ENCODE assay signal across 13 cellular contexts in genomic region chr3:188915137-188915536, GRCh38.
DNase-seq lines count a peak whose midpoint lies in the region; ATAC-seq, FAIRE-seq and TF ChIP-seq lines count a peak whose summit lies in the region.
"Had no signal": no experiment of that assay in that cellular context is flagged by ENCODE, and none has a peak within 500 bp of the region (broad histone marks: within the 10 kb centered on the region; RNA-seq: fewer than 3 reads in every experiment).

No MANE protein-coding gene starts in this region.

- no peak overlapping the region for H3K27ac Mint-ChIP-seq in astrocyte (ENCODE audit: unreplicated experiment)
- H3K27ac Mint-ChIP-seq in osteocyte (ENCODE audit: unreplicated experiment): no peak overlapping the region
- no peak overlapping the region for H3K27ac Mint-ChIP-seq in T-cell
- H3K27ac Mint-ChIP-seq: neural progenitor cell had no signal

- H3K36me3 ChIP-seq in IMR-90 (ENCODE audit: control insufficient read depth, insufficient read depth, low read length): no peaks in the 10 kb centered on the region
- no peaks in the 10 kb centered on the region for H3K36me3 ChIP-seq in astrocyte (ENCODE audit: insufficient read depth, low read length)
- no peaks in the 10 kb centered on the region for H3K36me3 ChIP-seq in osteoblast (ENCODE audit: insufficient read depth, low read length)
- H3K36me3 ChIP-seq: neural progenitor cell had no signal

- no peaks in the 10 kb centered on the region; the same call in 1 of the 2 replicates for H3K9me1 ChIP-seq in IMR-90 (ENCODE audit: insufficient read depth, low read length)

- H2AFZ ChIP-seq in IMR-90 (replicated peaks; ENCODE audit: low read length, poor library complexity): no peak overlapping the region
- H2AFZ ChIP-seq in astrocyte (ENCODE audit: low read depth, low read length): no peak overlapping the region
- H2AFZ ChIP-seq in osteoblast (ENCODE audit: low read length): no peak overlapping the region
- H2AFZ ChIP-seq: neural progenitor cell had no signal

- H2BK120ac ChIP-seq in IMR-90 (ENCODE audit: low read depth, low read length): no peak overlapping the region

- H2BK5ac ChIP-seq in IMR-90 (ENCODE audit: low read depth, low read length, poor library complexity, severe bottlenecking): no peak overlapping the region

- H3K4me1 Mint-ChIP-seq in astrocyte (ENCODE audit: low read depth, unreplicated experiment): peaks cover 14% of the 10 kb centered on the region
- H3K4me1 Mint-ChIP-seq in osteocyte (ENCODE audit: unreplicated experiment): peaks cover 10% of the 10 kb centered on the region
- H3K4me1 Mint-ChIP-seq in T-cell: peaks cover 23 to 40% (median 38%) of the 10 kb centered on the region in 3 donors
- H3K4me1 Mint-ChIP-seq: neural progenitor cell had no signal

- TF ChIP-seq POLR2A in IMR-90 (IDR thresholded peaks at IDR 0.05; ENCODE audit: low read depth, low read length) (no peak), GM18505 (IDR thresholded peaks at IDR 0.05; ENCODE audit: borderline replicate concordance, extremely low read depth, insufficient read depth, insufficient read length) (no peak)

- in situ Hi-C loops in IMR-90 (cut with MboI; ENCODE audit: low sequenced_read_pairs): no loop called here

- no peak for ATAC-seq in IMR-90 (ENCODE audit: low read depth)
- ATAC-seq in T-cell (replicated peaks in 1 of 4): no peak
- no peak for ATAC-seq in GM18505 (IDR thresholded peaks at IDR 0.05; ENCODE audit: unreplicated experiment)
- ATAC-seq: Panc1 had no signal

- no peak overlapping the region; the same call in 1 of the 2 replicates for H3K4me2 ChIP-seq in IMR-90 (ENCODE audit: low read depth, low read length)
- H3K4me2 ChIP-seq in astrocyte (ENCODE audit: low read length): peak overlapping the region; percentile 51
- H3K4me2 ChIP-seq in osteoblast (ENCODE audit: insufficient read depth, low read length): peak overlapping the region; percentile 11
- H3K4me2 ChIP-seq: neural progenitor cell had no signal

- H3K9ac ChIP-seq in IMR-90 (ENCODE audit: low read depth, low read length): no peak overlapping the region
- no peak overlapping the region for H3K9ac ChIP-seq in astrocyte (ENCODE audit: low read length)
- H3K9ac ChIP-seq: neural progenitor cell had no signal

- no peak for TF ChIP-seq RAD21 in IMR-90 (IDR thresholded peaks at IDR 0.05; ENCODE audit: low read length)

- H3K14ac ChIP-seq in IMR-90 (replicated peaks; ENCODE audit: low read depth, low read length): no peak overlapping the region

- no peak overlapping the region for H3K4ac ChIP-seq in IMR-90 (ENCODE audit: low read depth, low read length)

- dilution Hi-C loops in IMR-90 (cut with HindIII; ENCODE audit: low sequenced_read_pairs, unreplicated experiment): no loop called here

- WGBS in IMR-90 (ENCODE audit: extremely low coverage in 2 of 2, insufficient read length in 1 of 2), 2 experiments: 80% methylated on average over 1 of the region's 1 CpG; no CpG with 5 or more reads in 1 of the 2 experiments

- H4K91ac ChIP-seq in IMR-90 (ENCODE audit: insufficient read depth, low read depth, low read length): no peak overlapping the region

- H3K4me3 ChIP-seq in GM12865 (ENCODE audit: low read depth, low read length): no peak overlapping the region
- H3K4me3 ChIP-seq in IMR-90 (ENCODE audit: insufficient read depth, low read depth, low read length): no peak overlapping the region
- H3K4me3 ChIP-seq in astrocyte (ENCODE audit: insufficient read depth, low read depth, low read length): no peak overlapping the region
- no peak overlapping the region for H3K4me3 ChIP-seq in osteoblast (ENCODE audit: insufficient read depth, low read length)
- H3K4me3 ChIP-seq: neural progenitor cell had no signal

- H3K18ac ChIP-seq in IMR-90 (ENCODE audit: low read depth, low read length): 0 out of 2 replicates have a peak overlapping the region, but pooled peaks have one; percentile 6

- no peak overlapping the region for H2AK5ac ChIP-seq in IMR-90 (ENCODE audit: low read depth, low read length)

- no peak overlapping the region for H2AK9ac ChIP-seq in IMR-90 (replicated peaks; ENCODE audit: low read depth, low read length, poor library complexity)

- FAIRE-seq in astrocyte (lab: Jason Lieb, UNC): no peak
- FAIRE-seq: GM19239 had no signal

- H3K79me1 ChIP-seq in IMR-90 (ENCODE audit: low read depth in 1 of 2, low read length in 2 of 2): no peaks in the 10 kb centered on the region

- H4K5ac ChIP-seq in IMR-90 (ENCODE audit: low read depth, low read length): no peak overlapping the region

- H2BK15ac ChIP-seq in IMR-90 (ENCODE audit: low read depth, low read length): no peak overlapping the region

- CTCF ChIA-PET in IMR-90 (lab: Yijun Ruan, JAX): no interaction called here
- CTCF ChIA-PET in T-cell (lab: Charles Lee): interaction anchor here (0.5 to 1.3 kb wide), 2 partner anchors 41 to 47 kb away, joined by 3 read pairs; no protein-coding TSS in a partner anchor

- H3K27ac ChIP-seq in IMR-90 (ENCODE audit: insufficient read depth, low read length) (no peak overlapping the region), astrocyte (ENCODE audit: low read depth, low read length) (peak overlapping the region; percentile 28), osteoblast (ENCODE audit: low read depth, low read length) (peak overlapping the region; percentile 64)
- H3K27ac ChIP-seq: neural progenitor cell had no signal

- H3K4me1 ChIP-seq in IMR-90 (ENCODE audit: control insufficient read depth, insufficient read depth, low read length): peaks cover 9% of the 10 kb centered on the region
- H3K4me1 ChIP-seq in astrocyte (ENCODE audit: insufficient read depth, low read length): peaks cover 17% of the 10 kb centered on the region
- peaks cover 12% of the 10 kb centered on the region for H3K4me1 ChIP-seq in osteoblast (ENCODE audit: insufficient read depth, low read length)
- H3K4me1 ChIP-seq: neural progenitor cell had no signal

- H3K9me3 Mint-ChIP-seq in astrocyte (ENCODE audit: unreplicated experiment): peaks cover 4% of the 10 kb centered on the region
- H3K9me3 Mint-ChIP-seq in osteocyte (ENCODE audit: unreplicated experiment): no peaks in the 10 kb centered on the region
- H3K9me3 Mint-ChIP-seq in T-cell: no peaks in the 10 kb centered on the region
- H3K9me3 Mint-ChIP-seq: neural progenitor cell had no signal

- H3K27me3 ChIP-seq in IMR-90 (ENCODE audit: control insufficient read depth, insufficient read depth, low read length) (no peaks in the 10 kb centered on the region), astrocyte (ENCODE audit: insufficient read depth, low read length) (no peaks in the 10 kb centered on the region), osteoblast (ENCODE audit: insufficient read depth, low read length) (no peaks in the 10 kb centered on the region)
- H3K27me3 ChIP-seq: neural progenitor cell had no signal

- H4K20me1 ChIP-seq in IMR-90 (ENCODE audit: insufficient read depth, low read length) (no peaks in the 10 kb centered on the region), astrocyte (ENCODE audit: insufficient read depth, low read length) (no peaks in the 10 kb centered on the region), osteoblast (ENCODE audit: insufficient read depth, low read length) (no peaks in the 10 kb centered on the region)

- POLR2A ChIA-PET in IMR-90 (lab: Charles Lee; ENCODE audit: unreplicated experiment): no interaction called here
- POLR2A ChIA-PET in T-cell (lab: Charles Lee): interaction anchor here (0.6 kb wide), 2 partner anchors 715 to 906 kb away, joined by 3 to 4 read pairs; no protein-coding TSS in a partner anchor

- intact Hi-C loops in IMR-90 (cut with micrococcal nuclease): no loop called here

- H3K27me3 Mint-ChIP-seq in astrocyte (ENCODE audit: low read depth, unreplicated experiment) (no peaks in the 10 kb centered on the region), osteocyte (ENCODE audit: unreplicated experiment) (no peaks in the 10 kb centered on the region), T-cell (no peaks in the 10 kb centered on the region)

- TF ChIP-seq CTCF in GM12865 (IDR thresholded peaks at IDR 0.05; ENCODE audit: insufficient read depth, low read depth, low read length, missing control alignments): no peak
- TF ChIP-seq CTCF in IMR-90 (conservative IDR thresholded peaks at IDR 0.05; ENCODE audit: low read depth, low read length): no peak
- TF ChIP-seq CTCF in astrocyte (IDR thresholded peaks at IDR 0.05; ENCODE audit: insufficient read depth, low read depth, low read length): no peak
- no peak for TF ChIP-seq CTCF in osteoblast (IDR thresholded peaks at IDR 0.05; ENCODE audit: extremely low read depth, low read depth, low read length)
- no peak for TF ChIP-seq CTCF in osteocyte (IDR thresholded peaks at IDR 0.05)

- H3K79me2 ChIP-seq in astrocyte (ENCODE audit: insufficient read depth, low read length): no peaks in the 10 kb centered on the region
- no peaks in the 10 kb centered on the region for H3K79me2 ChIP-seq in osteoblast (ENCODE audit: insufficient read depth, low read length)

- H3K4me3 Mint-ChIP-seq in astrocyte (ENCODE audit: unreplicated experiment) (no peak overlapping the region), osteocyte (ENCODE audit: unreplicated experiment) (no peak overlapping the region), T-cell (no peak overlapping the region)
- H3K4me3 Mint-ChIP-seq: neural progenitor cell had no signal

- H3K9me3 ChIP-seq in IMR-90 (ENCODE audit: control insufficient read depth, insufficient read depth, low read length): peaks cover 1% of the 10 kb centered on the region; the same call in 1 of the 2 replicates
- H3K9me3 ChIP-seq in astrocyte (ENCODE audit: insufficient read depth, low read depth, low read length): no peaks in the 10 kb centered on the region
- no peaks in the 10 kb centered on the region for H3K9me3 ChIP-seq in osteoblast (ENCODE audit: low read depth, low read length)

- H3K23ac ChIP-seq in IMR-90 (ENCODE audit: low read depth, low read length): no peak overlapping the region

- peak; percentile 35 for DNase-seq in GM12865 (ENCODE audit: low read depth)
- peak; percentile 63 for DNase-seq in IMR-90
- peak; percentile 60 for DNase-seq in astrocyte (ENCODE audit: low read depth)
- peak; percentile 72 for DNase-seq in osteoblast (ENCODE audit: insufficient read length, low spot score, missing footprints)
- no peak for DNase-seq in NCI-H1436 treated with DMSO at 0.1 percent for 48 hours (lab: John Stamatoyannopoulos, UW)
- DNase-seq in osteocyte (ENCODE audit: extremely low spot score, unreplicated experiment): no peak
- no peak for DNase-seq in T-cell
- DNase-seq: left cardiac atrium, T1000 had no signal

- H4K8ac ChIP-seq in IMR-90 (ENCODE audit: low read depth in 2 of 2, low read length in 2 of 2): no peak overlapping the region

- no peak overlapping the region for H2BK20ac ChIP-seq in IMR-90 (ENCODE audit: low read depth, low read length)

- no peak overlapping the region for H3K56ac ChIP-seq in IMR-90 (ENCODE audit: extremely low read depth, insufficient read depth, low read length)

- H3K36me3 Mint-ChIP-seq in astrocyte (ENCODE audit: low read depth, unreplicated experiment) (peaks cover 6% of the 10 kb centered on the region), osteocyte (ENCODE audit: unreplicated experiment) (no peaks in the 10 kb centered on the region), T-cell (no peaks in the 10 kb centered on the region)
- H3K36me3 Mint-ChIP-seq: neural progenitor cell had no signal

- BruUV-seq in IMR-90 (replicated peaks; lab: Mats Ljungman, UMichigan): no TSS peak

TF ChIP-seq in IMR-90, 13 proteins besides CTCF, POLR2A, EP300 and RAD21 (continues in another document):
- no peak for TF ChIP-seq MAZ (IDR thresholded peaks at IDR 0.05; ENCODE audit: borderline replicate concordance, low read depth, low read length)

Comparison
In these comparisons a context has a peak if more than half of its experiments do, and no peak if none do; other contexts are left out.
1. DNase-seq: peak in GM12865 (single experiment), IMR-90 (single experiment), astrocyte (single experiment) and osteoblast (single experiment); none in NCI-H1436 treated with DMSO at 0.1 percent for 48 hours (single experiment), osteocyte (single experiment) and T-cell (0 of 34).